In the genomic region with DNA sequence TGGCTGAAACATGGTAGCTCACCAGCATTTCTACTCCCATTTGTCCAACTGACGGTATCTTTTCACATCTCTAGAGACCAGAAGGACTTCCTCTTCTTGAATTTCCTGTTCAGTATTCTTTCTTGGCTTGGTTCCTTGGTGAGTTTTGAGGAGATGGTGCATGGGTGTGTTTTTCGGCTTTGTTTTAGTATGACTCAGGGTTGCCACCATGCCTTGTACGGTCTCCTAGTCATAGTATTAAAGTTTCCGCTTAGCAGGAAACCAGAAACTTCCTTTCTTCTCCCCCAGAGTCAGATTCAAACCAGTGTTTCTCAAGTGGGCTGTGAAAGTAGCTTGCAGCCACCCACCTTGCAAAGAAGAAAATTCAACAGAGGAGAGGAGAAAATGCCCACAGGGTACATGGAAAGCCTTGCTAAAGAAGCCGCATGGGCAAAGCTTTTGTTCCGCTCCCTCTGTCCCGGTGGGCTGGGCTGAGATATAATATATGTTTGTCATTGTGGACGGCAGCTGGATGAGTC, we compare ENCODE assay signal across 8 cellular contexts. TPM values are rescaled to one million over a fixed set of nuclear protein-coding genes. Genes with fewer than 3 reads are reported as not detected.
DNase-seq lines count a peak whose midpoint lies in the region; ATAC-seq and TF ChIP-seq lines count a peak whose summit lies in the region.

No MANE protein-coding gene starts in this region.

- DNase-seq in RWPE1 (ENCODE audit: low spot score) = peak; percentile 66
- no peak for DNase-seq in coronary artery (ENCODE audit: low spot score)
- peak; percentile 96 for DNase-seq in osteoblast (ENCODE audit: insufficient read length, low spot score, missing footprints)
- DNase-seq in UCSD-AML1 (lab: John Stamatoyannopoulos, UW; ENCODE audit: unreplicated experiment) = no peak
- no peak for DNase-seq in inferior parietal cortex (ENCODE audit: extremely low spot score)
- no peak for DNase-seq in T-helper 9 cell

- H3K4me3 ChIP-seq in coronary artery (peak overlapping the region; percentile 8), osteoblast (ENCODE audit: insufficient read depth, low read length) (peak overlapping the region; percentile 6)

- no peaks in the 10 kb centered on the region for H3K9me3 ChIP-seq in osteoblast (ENCODE audit: low read depth, low read length)

- peak; percentile 97 for ATAC-seq in GM18508 (IDR thresholded peaks at IDR 0.05; ENCODE audit: insufficient read depth, unreplicated experiment)
- peak; percentile 85 for ATAC-seq in HG02763 (IDR thresholded peaks at IDR 0.05; ENCODE audit: unreplicated experiment)

- peaks cover 41% of the 10 kb centered on the region for H3K4me1 ChIP-seq in osteoblast (ENCODE audit: insufficient read depth, low read length)

- CTCF ChIA-PET in RWPE1 (lab: Yijun Ruan, JAX) = no interaction called here

- TF ChIP-seq CTCF in RWPE1 (conservative IDR thresholded peaks at IDR 0.05; ENCODE audit: low read depth) = no peak
- TF ChIP-seq CTCF in coronary artery (IDR thresholded peaks at IDR 0.05) = no peak
- no peak for TF ChIP-seq CTCF in osteoblast (IDR thresholded peaks at IDR 0.05; ENCODE audit: extremely low read depth, low read depth, low read length)

- H2AFZ ChIP-seq in osteoblast (ENCODE audit: low read length) = no peak overlapping the region

- peaks cover 7% of the 10 kb centered on the region for H3K36me3 ChIP-seq in osteoblast (ENCODE audit: insufficient read depth, low read length)

- H3K27me3 ChIP-seq in osteoblast (ENCODE audit: insufficient read depth, low read length) = no peaks in the 10 kb centered on the region

- peak overlapping the region; percentile 38 for H3K4me2 ChIP-seq in osteoblast (ENCODE audit: insufficient read depth, low read length)

- POLR2A ChIA-PET in RWPE1 (lab: Yijun Ruan, JAX; ENCODE audit: low non-redundant PET) = no interaction called here

- H3K27ac ChIP-seq in RWPE1 (peak overlapping the region; percentile 84), coronary artery (peak overlapping the region in 1 of 2 donors; percentile 30), osteoblast (ENCODE audit: low read depth, low read length) (peak overlapping the region; percentile 68)

- H4K20me1 ChIP-seq in osteoblast (ENCODE audit: insufficient read depth, low read length) = peaks cover 57% of the 10 kb centered on the region

- peaks cover 91% of the 10 kb centered on the region for H3K79me2 ChIP-seq in osteoblast (ENCODE audit: insufficient read depth, low read length)

RNA-seq across cellular contexts. Expression of gene CD99, which starts 5.7 kb away (rescaled TPM):
- total RNA-seq in osteoblast = 331 and 455 TPM in 2 replicates

RNA-seq across cellular contexts. Expression of gene XG, which starts 55.1 kb away (rescaled TPM):
- total RNA-seq in osteoblast = 3.2 and 4.0 TPM in 2 replicates

Comparison
In these comparisons a context has a peak if more than half of its experiments do, and no peak if none do; other contexts are left out.
1. DNase-seq: peak in RWPE1 (single experiment) and osteoblast (single experiment); none in coronary artery (single experiment), UCSD-AML1 (single experiment), inferior parietal cortex (single experiment) and T-helper 9 cell (single experiment).